Comparison of ENCODE assay signal across 1 cellular context in the genomic region with DNA sequence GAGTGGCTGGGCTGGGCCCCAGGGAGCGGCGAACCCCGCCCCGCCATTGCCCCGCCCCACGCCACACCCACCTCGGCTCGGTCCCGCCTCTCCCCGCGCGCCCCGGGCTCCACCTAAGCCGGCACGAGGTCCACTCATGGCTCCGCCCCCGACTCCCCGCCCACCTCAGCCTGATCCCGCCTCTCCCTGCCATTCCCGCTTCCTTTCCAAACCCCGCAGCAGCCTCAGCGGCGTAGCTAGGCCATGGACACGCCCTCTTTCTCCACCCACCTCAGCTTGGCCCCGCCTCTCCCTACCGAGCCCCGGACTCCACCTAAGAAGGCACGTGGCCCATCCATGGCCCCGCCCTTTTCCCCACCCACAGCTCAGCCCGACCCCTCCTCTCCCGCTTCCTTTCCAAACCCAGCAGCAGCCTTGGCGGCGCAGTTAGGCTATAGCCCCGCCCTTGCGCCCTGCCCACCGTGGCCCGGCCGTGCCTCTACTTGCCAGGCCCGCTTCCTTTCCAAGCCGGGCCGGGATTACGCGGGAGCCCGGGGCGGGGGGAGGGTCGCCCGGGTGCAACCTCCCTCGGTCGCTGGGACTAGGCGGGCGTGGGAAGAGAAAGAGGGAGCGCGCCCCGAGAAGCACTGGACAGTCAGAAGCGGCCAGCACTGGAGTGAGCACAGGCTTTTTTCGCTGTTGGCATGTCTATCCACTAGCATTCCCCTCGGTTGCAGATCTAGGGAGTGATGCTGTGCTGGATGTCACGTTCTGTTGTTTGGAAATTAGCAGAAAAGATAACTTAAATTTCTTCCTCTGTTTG.
TF ChIP-seq lines count a peak whose summit lies in the region.

A gene with protein sequence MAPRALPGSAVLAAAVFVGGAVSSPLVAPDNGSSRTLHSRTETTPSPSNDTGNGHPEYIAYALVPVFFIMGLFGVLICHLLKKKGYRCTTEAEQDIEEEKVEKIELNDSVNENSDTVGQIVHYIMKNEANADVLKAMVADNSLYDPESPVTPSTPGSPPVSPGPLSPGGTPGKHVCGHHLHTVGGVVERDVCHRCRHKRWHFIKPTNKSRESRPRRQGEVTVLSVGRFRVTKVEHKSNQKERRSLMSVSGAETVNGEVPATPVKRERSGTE (minus strand): TSS at position 4 of the 802 bp plus-strand sequence. CDS start 89 bp downstream, outside the sequence.

TF ChIP-seq in HepG2, 621 proteins besides CTCF, POLR2A, EP300 and RAD21 (continued from another document and continues in another):
- TF ChIP-seq SIN3A (IDR thresholded peaks at IDR 0.05; ENCODE audit: borderline replicate concordance, low read depth, low read length) (peak; percentile 13; the same call in 1 of the 2 replicates), AKAP8 (CRISPR knock-in tag; IDR thresholded peaks at IDR 0.05) (no peak), SCMH1 (CRISPR knock-in tag; IDR thresholded peaks at IDR 0.05; ENCODE audit: borderline replicate concordance) (no peak), ZKSCAN1 (IDR thresholded peaks at IDR 0.05; ENCODE audit: low read length) (no peak), ZNF773 (CRISPR knock-in tag; IDR thresholded peaks at IDR 0.05; ENCODE audit: borderline replicate concordance) (no peak), SP5 (CRISPR knock-in tag; IDR thresholded peaks at IDR 0.05; ENCODE audit: borderline replicate concordance, low read depth) (peak; percentile 86), NFIB (CRISPR knock-in tag; IDR thresholded peaks at IDR 0.05; ENCODE audit: borderline replicate concordance) (no peak), ZNF446 (CRISPR knock-in tag; IDR thresholded peaks at IDR 0.05) (peak; percentile 22; the same call in 1 of the 2 replicates), SOX5 (CRISPR knock-in tag; IDR thresholded peaks at IDR 0.05; ENCODE audit: borderline replicate concordance) (peak; percentile 3; the same call in 1 of the 2 replicates), HDAC1 (CRISPR knock-in tag; IDR thresholded peaks at IDR 0.05) (peak; percentile 35; the same call in 1 of the 2 replicates), TBL1XR1 (IDR thresholded peaks at IDR 0.05; ENCODE audit: borderline replicate concordance, low read length, partially characterized antibody) (no peak), PCBP1 (IDR thresholded peaks at IDR 0.05; ENCODE audit: borderline replicate concordance, low read depth, low read length) (peak; percentile 76; the same call in 1 of the 2 replicates), ZMYM4 (CRISPR knock-in tag; IDR thresholded peaks at IDR 0.05) (peak; percentile 71), HDAC2 (CRISPR knock-in tag; IDR thresholded peaks at IDR 0.05) (0 out of 2 replicates have a peak, but pooled peaks have one; percentile 41), CENPT (CRISPR knock-in tag; IDR thresholded peaks at IDR 0.05; ENCODE audit: low read depth) (no peak), FOXK1 (CRISPR knock-in tag; IDR thresholded peaks at IDR 0.05; ENCODE audit: borderline replicate concordance, low read depth) (peak; percentile 52; the same call in 1 of the 2 replicates), ZNF782 (CRISPR knock-in tag; IDR thresholded peaks at IDR 0.05; ENCODE audit: borderline replicate concordance) (no peak), TMF1 (CRISPR knock-in tag; IDR thresholded peaks at IDR 0.05; ENCODE audit: low read depth) (no peak), ZNF124 (CRISPR knock-in tag; IDR thresholded peaks at IDR 0.05) (no peak), ATF1 (CRISPR knock-in tag; IDR thresholded peaks at IDR 0.05) (no peak)
- TF ChIP-seq, protein P1, sequence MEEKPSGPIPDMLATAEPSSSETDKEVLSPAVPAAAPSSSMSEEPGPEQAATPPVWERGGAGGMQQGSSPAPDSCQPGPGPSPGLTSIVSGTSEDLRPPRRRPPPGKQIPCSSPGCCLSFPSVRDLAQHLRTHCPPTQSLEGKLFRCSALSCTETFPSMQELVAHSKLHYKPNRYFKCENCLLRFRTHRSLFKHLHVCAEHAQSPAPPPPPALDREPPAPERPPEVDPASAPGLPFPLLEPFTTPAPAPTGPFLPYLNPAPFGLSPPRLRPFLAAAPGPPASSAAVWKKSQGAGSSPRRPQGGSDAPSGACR (CRISPR knock-in tag; IDR thresholded peaks at IDR 0.05), result peak; percentile 76; the same call in 1 of the 2 replicates
- TF ChIP-seq, protein P2, sequence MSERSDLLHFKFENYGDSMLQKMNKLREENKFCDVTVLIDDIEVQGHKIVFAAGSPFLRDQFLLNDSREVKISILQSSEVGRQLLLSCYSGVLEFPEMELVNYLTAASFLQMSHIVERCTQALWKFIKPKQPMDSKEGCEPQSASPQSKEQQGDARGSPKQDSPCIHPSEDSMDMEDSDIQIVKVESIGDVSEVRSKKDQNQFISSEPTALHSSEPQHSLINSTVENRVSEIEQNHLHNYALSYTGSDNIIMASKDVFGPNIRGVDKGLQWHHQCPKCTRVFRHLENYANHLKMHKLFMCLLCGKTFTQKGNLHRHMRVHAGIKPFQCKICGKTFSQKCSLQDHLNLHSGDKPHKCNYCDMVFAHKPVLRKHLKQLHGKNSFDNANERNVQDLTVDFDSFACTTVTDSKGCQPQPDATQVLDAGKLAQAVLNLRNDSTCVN (CRISPR knock-in tag; IDR thresholded peaks at IDR 0.05; ENCODE audit: borderline replicate concordance), result no peak
- TF ChIP-seq, protein P3, sequence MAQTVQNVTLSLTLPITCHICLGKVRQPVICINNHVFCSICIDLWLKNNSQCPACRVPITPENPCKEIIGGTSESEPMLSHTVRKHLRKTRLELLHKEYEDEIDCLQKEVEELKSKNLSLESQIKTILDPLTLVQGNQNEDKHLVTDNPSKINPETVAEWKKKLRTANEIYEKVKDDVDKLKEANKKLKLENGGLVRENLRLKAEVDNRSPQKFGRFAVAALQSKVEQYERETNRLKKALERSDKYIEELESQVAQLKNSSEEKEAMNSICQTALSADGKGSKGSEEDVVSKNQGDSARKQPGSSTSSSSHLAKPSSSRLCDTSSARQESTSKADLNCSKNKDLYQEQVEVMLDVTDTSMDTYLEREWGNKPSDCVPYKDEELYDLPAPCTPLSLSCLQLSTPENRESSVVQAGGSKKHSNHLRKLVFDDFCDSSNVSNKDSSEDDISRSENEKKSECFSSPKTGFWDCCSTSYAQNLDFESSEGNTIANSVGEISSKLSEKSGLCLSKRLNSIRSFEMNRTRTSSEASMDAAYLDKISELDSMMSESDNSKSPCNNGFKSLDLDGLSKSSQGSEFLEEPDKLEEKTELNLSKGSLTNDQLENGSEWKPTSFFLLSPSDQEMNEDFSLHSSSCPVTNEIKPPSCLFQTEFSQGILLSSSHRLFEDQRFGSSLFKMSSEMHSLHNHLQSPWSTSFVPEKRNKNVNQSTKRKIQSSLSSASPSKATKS (CRISPR knock-in tag; IDR thresholded peaks at IDR 0.05), result no peak
- TF ChIP-seq, protein P4, sequence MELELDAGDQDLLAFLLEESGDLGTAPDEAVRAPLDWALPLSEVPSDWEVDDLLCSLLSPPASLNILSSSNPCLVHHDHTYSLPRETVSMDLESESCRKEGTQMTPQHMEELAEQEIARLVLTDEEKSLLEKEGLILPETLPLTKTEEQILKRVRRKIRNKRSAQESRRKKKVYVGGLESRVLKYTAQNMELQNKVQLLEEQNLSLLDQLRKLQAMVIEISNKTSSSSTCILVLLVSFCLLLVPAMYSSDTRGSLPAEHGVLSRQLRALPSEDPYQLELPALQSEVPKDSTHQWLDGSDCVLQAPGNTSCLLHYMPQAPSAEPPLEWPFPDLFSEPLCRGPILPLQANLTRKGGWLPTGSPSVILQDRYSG (CRISPR knock-in tag; IDR thresholded peaks at IDR 0.05), result 0 out of 2 replicates have a peak, but pooled peaks have one; percentile 20
- TF ChIP-seq, protein P5, sequence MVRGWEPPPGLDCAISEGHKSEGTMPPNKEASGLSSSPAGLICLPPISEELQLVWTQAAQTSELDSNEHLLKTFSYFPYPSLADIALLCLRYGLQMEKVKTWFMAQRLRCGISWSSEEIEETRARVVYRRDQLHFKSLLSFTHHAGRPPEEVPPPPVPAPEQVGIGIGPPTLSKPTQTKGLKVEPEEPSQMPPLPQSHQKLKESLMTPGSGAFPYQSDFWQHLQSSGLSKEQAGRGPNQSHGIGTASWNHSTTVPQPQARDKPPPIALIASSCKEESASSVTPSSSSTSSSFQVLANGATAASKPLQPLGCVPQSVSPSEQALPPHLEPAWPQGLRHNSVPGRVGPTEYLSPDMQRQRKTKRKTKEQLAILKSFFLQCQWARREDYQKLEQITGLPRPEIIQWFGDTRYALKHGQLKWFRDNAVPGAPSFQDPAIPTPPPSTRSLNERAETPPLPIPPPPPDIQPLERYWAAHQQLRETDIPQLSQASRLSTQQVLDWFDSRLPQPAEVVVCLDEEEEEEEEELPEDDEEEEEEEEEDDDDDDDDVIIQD (CRISPR knock-in tag; IDR thresholded peaks at IDR 0.05; ENCODE audit: low read depth), result no peak
- TF ChIP-seq, protein P6, sequence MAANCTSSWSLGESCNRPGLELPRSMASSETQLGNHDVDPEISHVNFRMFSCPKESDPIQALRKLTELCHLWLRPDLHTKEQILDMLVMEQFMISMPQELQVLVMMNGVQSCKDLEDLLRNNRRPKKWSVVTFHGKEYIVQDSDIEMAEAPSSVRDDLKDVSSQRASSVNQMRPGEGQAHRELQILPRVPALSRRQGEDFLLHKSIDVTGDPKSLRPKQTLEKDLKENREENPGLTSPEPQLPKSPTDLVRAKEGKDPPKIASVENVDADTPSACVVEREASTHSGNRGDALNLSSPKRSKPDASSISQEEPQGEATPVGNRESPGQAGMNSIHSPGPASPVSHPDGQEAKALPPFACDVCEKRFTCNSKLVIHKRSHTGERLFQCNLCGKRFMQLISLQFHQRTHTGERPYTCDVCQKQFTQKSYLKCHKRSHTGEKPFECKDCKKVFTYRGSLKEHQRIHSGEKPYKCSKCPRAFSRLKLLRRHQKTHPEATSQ (CRISPR knock-in tag; IDR thresholded peaks at IDR 0.05; ENCODE audit: borderline replicate concordance), result no peak
- TF ChIP-seq, protein P7, sequence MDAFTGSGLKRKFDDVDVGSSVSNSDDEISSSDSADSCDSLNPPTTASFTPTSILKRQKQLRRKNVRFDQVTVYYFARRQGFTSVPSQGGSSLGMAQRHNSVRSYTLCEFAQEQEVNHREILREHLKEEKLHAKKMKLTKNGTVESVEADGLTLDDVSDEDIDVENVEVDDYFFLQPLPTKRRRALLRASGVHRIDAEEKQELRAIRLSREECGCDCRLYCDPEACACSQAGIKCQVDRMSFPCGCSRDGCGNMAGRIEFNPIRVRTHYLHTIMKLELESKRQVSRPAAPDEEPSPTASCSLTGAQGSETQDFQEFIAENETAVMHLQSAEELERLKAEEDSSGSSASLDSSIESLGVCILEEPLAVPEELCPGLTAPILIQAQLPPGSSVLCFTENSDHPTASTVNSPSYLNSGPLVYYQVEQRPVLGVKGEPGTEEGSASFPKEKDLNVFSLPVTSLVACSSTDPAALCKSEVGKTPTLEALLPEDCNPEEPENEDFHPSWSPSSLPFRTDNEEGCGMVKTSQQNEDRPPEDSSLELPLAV (CRISPR knock-in tag; conservative IDR thresholded peaks at IDR 0.05; ENCODE audit: low read depth), result no peak
- TF ChIP-seq, protein P8, sequence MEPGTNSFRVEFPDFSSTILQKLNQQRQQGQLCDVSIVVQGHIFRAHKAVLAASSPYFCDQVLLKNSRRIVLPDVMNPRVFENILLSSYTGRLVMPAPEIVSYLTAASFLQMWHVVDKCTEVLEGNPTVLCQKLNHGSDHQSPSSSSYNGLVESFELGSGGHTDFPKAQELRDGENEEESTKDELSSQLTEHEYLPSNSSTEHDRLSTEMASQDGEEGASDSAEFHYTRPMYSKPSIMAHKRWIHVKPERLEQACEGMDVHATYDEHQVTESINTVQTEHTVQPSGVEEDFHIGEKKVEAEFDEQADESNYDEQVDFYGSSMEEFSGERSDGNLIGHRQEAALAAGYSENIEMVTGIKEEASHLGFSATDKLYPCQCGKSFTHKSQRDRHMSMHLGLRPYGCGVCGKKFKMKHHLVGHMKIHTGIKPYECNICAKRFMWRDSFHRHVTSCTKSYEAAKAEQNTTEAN (CRISPR knock-in tag; conservative IDR thresholded peaks at IDR 0.05), result no peak
- TF ChIP-seq, protein P9, sequence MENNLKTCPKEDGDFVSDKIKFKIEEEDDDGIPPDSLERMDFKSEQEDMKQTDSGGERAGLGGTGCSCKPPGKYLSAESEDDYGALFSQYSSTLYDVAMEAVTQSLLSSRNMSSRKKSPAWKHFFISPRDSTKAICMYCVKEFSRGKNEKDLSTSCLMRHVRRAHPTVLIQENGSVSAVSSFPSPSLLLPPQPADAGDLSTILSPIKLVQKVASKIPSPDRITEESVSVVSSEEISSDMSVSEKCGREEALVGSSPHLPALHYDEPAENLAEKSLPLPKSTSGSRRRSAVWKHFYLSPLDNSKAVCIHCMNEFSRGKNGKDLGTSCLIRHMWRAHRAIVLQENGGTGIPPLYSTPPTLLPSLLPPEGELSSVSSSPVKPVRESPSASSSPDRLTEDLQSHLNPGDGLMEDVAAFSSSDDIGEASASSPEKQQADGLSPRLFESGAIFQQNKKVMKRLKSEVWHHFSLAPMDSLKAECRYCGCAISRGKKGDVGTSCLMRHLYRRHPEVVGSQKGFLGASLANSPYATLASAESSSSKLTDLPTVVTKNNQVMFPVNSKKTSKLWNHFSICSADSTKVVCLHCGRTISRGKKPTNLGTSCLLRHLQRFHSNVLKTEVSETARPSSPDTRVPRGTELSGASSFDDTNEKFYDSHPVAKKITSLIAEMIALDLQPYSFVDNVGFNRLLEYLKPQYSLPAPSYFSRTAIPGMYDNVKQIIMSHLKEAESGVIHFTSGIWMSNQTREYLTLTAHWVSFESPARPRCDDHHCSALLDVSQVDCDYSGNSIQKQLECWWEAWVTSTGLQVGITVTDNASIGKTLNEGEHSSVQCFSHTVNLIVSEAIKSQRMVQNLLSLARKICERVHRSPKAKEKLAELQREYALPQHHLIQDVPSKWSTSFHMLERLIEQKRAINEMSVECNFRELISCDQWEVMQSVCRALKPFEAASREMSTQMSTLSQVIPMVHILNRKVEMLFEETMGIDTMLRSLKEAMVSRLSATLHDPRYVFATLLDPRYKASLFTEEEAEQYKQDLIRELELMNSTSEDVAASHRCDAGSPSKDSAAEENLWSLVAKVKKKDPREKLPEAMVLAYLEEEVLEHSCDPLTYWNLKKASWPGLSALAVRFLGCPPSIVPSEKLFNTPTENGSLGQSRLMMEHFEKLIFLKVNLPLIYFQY (CRISPR knock-in tag; IDR thresholded peaks at IDR 0.05; ENCODE audit: borderline replicate concordance), result peak; percentile 93
- TF ChIP-seq, protein P10, sequence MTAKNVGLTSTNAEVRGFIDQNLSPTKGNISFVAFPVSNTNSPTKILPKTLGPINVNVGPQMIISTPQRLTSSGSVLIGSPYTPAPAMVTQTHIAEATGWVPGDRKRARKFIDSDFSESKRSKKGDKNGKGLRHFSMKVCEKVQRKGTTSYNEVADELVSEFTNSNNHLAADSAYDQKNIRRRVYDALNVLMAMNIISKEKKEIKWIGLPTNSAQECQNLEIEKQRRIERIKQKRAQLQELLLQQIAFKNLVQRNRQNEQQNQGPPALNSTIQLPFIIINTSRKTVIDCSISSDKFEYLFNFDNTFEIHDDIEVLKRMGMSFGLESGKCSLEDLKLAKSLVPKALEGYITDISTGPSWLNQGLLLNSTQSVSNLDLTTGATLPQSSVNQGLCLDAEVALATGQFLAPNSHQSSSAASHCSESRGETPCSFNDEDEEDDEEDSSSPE (CRISPR knock-in tag; IDR thresholded peaks at IDR 0.05), result peak; percentile 91
- TF ChIP-seq, protein P11, sequence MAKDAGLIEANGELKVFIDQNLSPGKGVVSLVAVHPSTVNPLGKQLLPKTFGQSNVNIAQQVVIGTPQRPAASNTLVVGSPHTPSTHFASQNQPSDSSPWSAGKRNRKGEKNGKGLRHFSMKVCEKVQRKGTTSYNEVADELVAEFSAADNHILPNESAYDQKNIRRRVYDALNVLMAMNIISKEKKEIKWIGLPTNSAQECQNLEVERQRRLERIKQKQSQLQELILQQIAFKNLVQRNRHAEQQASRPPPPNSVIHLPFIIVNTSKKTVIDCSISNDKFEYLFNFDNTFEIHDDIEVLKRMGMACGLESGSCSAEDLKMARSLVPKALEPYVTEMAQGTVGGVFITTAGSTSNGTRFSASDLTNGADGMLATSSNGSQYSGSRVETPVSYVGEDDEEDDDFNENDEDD (CRISPR knock-in tag; IDR thresholded peaks at IDR 0.05; ENCODE audit: borderline replicate concordance), result peak; percentile 91; the same call in 1 of the 2 replicates
- TF ChIP-seq, protein P12, sequence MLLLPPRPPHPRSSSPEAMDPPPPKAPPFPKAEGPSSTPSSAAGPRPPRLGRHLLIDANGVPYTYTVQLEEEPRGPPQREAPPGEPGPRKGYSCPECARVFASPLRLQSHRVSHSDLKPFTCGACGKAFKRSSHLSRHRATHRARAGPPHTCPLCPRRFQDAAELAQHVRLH (CRISPR knock-in tag; IDR thresholded peaks at IDR 0.05; ENCODE audit: borderline replicate concordance, low read depth), result no peak
